27 cellular contexts compared by ENCODE assay signal in genomic region chr16:15647615-15648014, GRCh38.
"Had no signal": no experiment of that assay in that cellular context is flagged by ENCODE, and none has a peak within 500 bp of the region (broad histone marks: within the 10 kb centered on the region; RNA-seq: fewer than 3 reads in every experiment).

No MANE protein-coding gene starts in this region.

- DNase-seq: activated CD4-positive, alpha-beta T cell treated with anti-CD3 and anti-CD28 coated beads, Interleukin-2, amount 10 ng/mL, durations not matched to agents 7 days and 5 days; activated CD4-positive, CD25-positive, alpha-beta regulatory T cell treated with anti-CD3 and anti-CD28 coated beads, Interleukin-2, amount 50 U/mL, for 72 hours; activated CD8-positive, alpha-beta T cell treated with anti-CD3 and anti-CD28 coated beads, Interleukin-2, amount 10 ng/mL, durations not matched to agents 7 days and 5 days; activated gamma-delta T cell treated with Interleukin-2 at 50 U/mL for 16 hours; activated T-cell treated with anti-CD3 and anti-CD28 coated beads, Interleukin-2, amount 50 U/mL, for 1 hour; brain microvascular endothelial cell; caudate nucleus; effector CD4-positive, alpha-beta T cell; glutamatergic neuron; left ventricle myocardium superior; midbrain; natural killer cell; ovary; stimulated activated CD4-positive, alpha-beta T cell treated with anti-CD3 and anti-CD28 coated beads, Interleukin-4, amount 100 ng/mL, for 24 hours; stomach; transverse colon; uterus had no signal

- H2AFZ ChIP-seq: hepatocyte had no signal

- H3K27me3 ChIP-seq: adrenal gland, ascending aorta, brain microvascular endothelial cell, hepatocyte, neutrophil, ovary, stomach, suprapubic skin, transverse colon, uterus had no signal

- ATAC-seq: activated CD8-positive, alpha-beta T cell treated with anti-CD3 and anti-CD28 coated beads, Interleukin-2, amount 10 ng/mL, durations not matched to agents 7 days and 5 days; left ventricle myocardium superior; natural killer cell had no signal

- H3K36me3 ChIP-seq: adrenal gland, ascending aorta, brain microvascular endothelial cell, ovary, prostate gland, transverse colon, uterus had no signal

- H3K4me3 ChIP-seq: adrenal gland, ascending aorta, hepatocyte, ovary, prostate gland, stomach, suprapubic skin, transverse colon, uterus had no signal

- H3K27ac ChIP-seq: adrenal gland, ascending aorta, brain microvascular endothelial cell, hepatocyte, neutrophil, ovary, prostate gland, stomach, suprapubic skin, transverse colon, uterus, VCaP had no signal

- H3K4me3 Mint-ChIP-seq: activated CD4-positive, alpha-beta T cell treated with anti-CD3 and anti-CD28 coated beads, Interleukin-2, amount 10 ng/mL, durations not matched to agents 7 days and 5 days; activated CD8-positive, alpha-beta T cell treated with anti-CD3 and anti-CD28 coated beads, Interleukin-2, amount 10 ng/mL, durations not matched to agents 7 days and 5 days; activated naive CD8-positive, alpha-beta T cell; dendritic cell treated with granulocyte-macrophage colony-stimulating factor and Interleukin-4, amounts not matched to agents 40 ng/mL and 50 ng/mL, for 4 days; natural killer cell; T-helper 2 cell treated with Interferon-gamma antibody and Interleukin-4, amounts not matched to agents 5 μg/mL and 100 μg/mL, for 36 hours had no signal

- H3K4me1 ChIP-seq: prostate gland had no signal

- H3K4me2 ChIP-seq: hepatocyte had no signal

- H3K9me3 ChIP-seq: adrenal gland, ascending aorta, neutrophil, ovary, prostate gland, stomach, suprapubic skin, transverse colon, uterus had no signal

- H3K36me3 Mint-ChIP-seq: activated naive CD8-positive, alpha-beta T cell; natural killer cell had no signal

- H3K27me3 Mint-ChIP-seq: activated CD4-positive, alpha-beta T cell treated with anti-CD3 and anti-CD28 coated beads, Interleukin-2, amount 10 ng/mL, durations not matched to agents 7 days and 5 days; activated naive CD8-positive, alpha-beta T cell; dendritic cell treated with granulocyte-macrophage colony-stimulating factor and Interleukin-4, amounts not matched to agents 40 ng/mL and 50 ng/mL, for 4 days had no signal

- H3K27ac Mint-ChIP-seq: activated CD4-positive, alpha-beta T cell treated with anti-CD3 and anti-CD28 coated beads, Interleukin-2, amount 10 ng/mL, durations not matched to agents 7 days and 5 days; activated CD8-positive, alpha-beta T cell treated with anti-CD3 and anti-CD28 coated beads, Interleukin-2, amount 10 ng/mL, durations not matched to agents 7 days and 5 days; activated naive CD8-positive, alpha-beta T cell; dendritic cell treated with granulocyte-macrophage colony-stimulating factor and Interleukin-4, amounts not matched to agents 40 ng/mL and 50 ng/mL, for 4 days; T-helper 2 cell treated with Interferon-gamma antibody and Interleukin-4, amounts not matched to agents 5 μg/mL and 100 μg/mL, for 36 hours had no signal

- H3K9me3 Mint-ChIP-seq: activated CD4-positive, alpha-beta T cell treated with anti-CD3 and anti-CD28 coated beads, Interleukin-2, amount 10 ng/mL, durations not matched to agents 7 days and 5 days; dendritic cell treated with granulocyte-macrophage colony-stimulating factor and Interleukin-4, amounts not matched to agents 40 ng/mL and 50 ng/mL, for 4 days; natural killer cell; T-helper 2 cell treated with Interferon-gamma antibody and Interleukin-4, amounts not matched to agents 5 μg/mL and 100 μg/mL, for 36 hours had no signal
